In the genomic region with DNA sequence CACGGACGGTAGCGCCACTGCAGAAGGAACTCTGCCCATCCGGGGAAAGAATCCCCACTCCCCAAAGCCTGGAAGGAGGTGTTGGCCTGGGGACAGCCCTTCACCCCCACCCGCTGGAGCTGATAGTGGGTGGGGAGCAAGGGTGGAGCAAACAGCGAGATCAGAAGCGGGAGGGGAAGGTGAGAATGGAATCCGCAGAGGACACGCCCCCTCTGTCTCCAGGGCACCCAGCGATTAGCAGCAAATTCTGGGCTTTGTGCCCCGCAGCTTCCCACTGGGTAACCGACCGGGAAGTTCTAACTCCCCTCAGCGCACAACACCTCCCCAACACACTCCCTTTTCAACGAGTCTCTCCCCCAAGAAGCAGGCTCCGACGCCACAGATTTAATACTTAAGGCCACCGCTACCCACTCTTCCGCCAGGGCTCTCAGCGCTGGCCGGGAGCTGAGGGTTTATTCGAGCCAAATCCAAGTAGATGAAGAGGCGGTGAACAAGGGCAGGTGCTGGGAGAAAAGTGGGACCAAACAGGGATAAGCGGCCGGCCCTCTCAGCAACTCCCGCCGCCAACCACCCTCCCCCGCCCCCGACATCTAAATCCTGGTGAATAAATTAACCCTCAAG, we compare ENCODE assay signal across 8 cellular contexts. TPM values are rescaled to one million over a fixed set of nuclear protein-coding genes. Genes with fewer than 3 reads are reported as not detected.
DNase-seq lines count a peak whose midpoint lies in the region; ATAC-seq, FAIRE-seq and TF ChIP-seq lines count a peak whose summit lies in the region.

No MANE protein-coding gene starts in this region.

- H3K36me3 ChIP-seq in Panc1 (ENCODE audit: control insufficient read depth, insufficient read depth, low read length) (no peaks in the 10 kb centered on the region; the same call in 1 of the 2 replicates), lung (ENCODE audit: control insufficient read depth in 2 of 2, insufficient read depth in 2 of 2, low read length in 2 of 2) (no peaks in the 10 kb centered on the region), transverse colon (no peaks in the 10 kb centered on the region)

- peak; percentile 30 for DNase-seq in AG08395 (ENCODE audit: low spot score)
- DNase-seq in H54 (ENCODE audit: insufficient read length, low spot score) = peak; percentile 55
- DNase-seq in Panc1 (ENCODE audit: low read depth, low spot score) = no peak
- peak; percentile 55 for DNase-seq in dermis blood vessel endothelial cell
- DNase-seq in lung (ENCODE audit: low spot score) = peak; percentile 77
- peak; percentile 64 for DNase-seq in transverse colon
- no peak for DNase-seq in activated CD4-positive, CD25-positive, alpha-beta regulatory T cell treated with anti-CD3 and anti-CD28 coated beads, Interleukin-2, amount 50 U/mL, for 72 hours

- TF ChIP-seq POLR2A in H54 (IDR thresholded peaks at IDR 0.05; ENCODE audit: low read depth, low read length) (no peak), transverse colon (IDR thresholded peaks at IDR 0.05) (peak; percentile 20)

- no peaks in the 10 kb centered on the region for H3K9me3 ChIP-seq in Panc1 (ENCODE audit: control insufficient read depth, insufficient read depth, low read depth, low read length)
- H3K9me3 ChIP-seq in lung (ENCODE audit: control insufficient read depth in 2 of 2, insufficient read depth in 1 of 2, low read length in 1 of 2) = no peaks in the 10 kb centered on the region
- H3K9me3 ChIP-seq in transverse colon = no peaks in the 10 kb centered on the region

- TF ChIP-seq CTCF in Panc1 (IDR thresholded peaks at IDR 0.05) (no peak), lung (IDR thresholded peaks at IDR 0.05; ENCODE audit: control extremely low read depth, extremely low read depth) (no peak), transverse colon (IDR thresholded peaks at IDR 0.05) (no peak)

- H3K27me3 ChIP-seq in Panc1 (ENCODE audit: control insufficient read depth, insufficient read depth, low read length) (no peaks in the 10 kb centered on the region), lung (ENCODE audit: control insufficient read depth, insufficient read depth) (no peaks in the 10 kb centered on the region), transverse colon (no peaks in the 10 kb centered on the region)

- peak; percentile 46 for ATAC-seq in Panc1
- peak; percentile 3 for ATAC-seq in lung (ENCODE audit: insufficient read depth, low FRiP score)
- ATAC-seq in HG03378 (IDR thresholded peaks at IDR 0.05; ENCODE audit: unreplicated experiment) = no peak

- intact Hi-C loops in Panc1 (cut with micrococcal nuclease; ENCODE audit: unreplicated experiment) = no loop called here
- intact Hi-C loops in transverse colon (cut with DNase I; ENCODE audit: low total_unique reads) = loop anchor here (2.0 to 5.0 kb wide), 2 partner anchors 36 to 72 kb away; a partner anchor contains a TSS

- POLR2A ChIA-PET in Panc1 (lab: Charles Lee) = interaction anchor here (0.6 kb wide), 2 partner anchors 32 to 64 kb away, joined by 3 to 8 read pairs; no protein-coding TSS in a partner anchor

- H3K27ac ChIP-seq in Panc1 (ENCODE audit: low read length) (0 out of 2 replicates have a peak overlapping the region, but pooled peaks have one; percentile 57), lung (ENCODE audit: low read depth in 1 of 2, low read length in 1 of 2) (peak overlapping the region in 1 of 2 donors; percentile 68), transverse colon (peak overlapping the region; percentile 88 to 93 (median 90))

- CTCF ChIA-PET in Panc1 (lab: Charles Lee) = interaction anchor here (0.7 kb wide), 1 partner anchor 1172 kb away, joined by 3 read pairs; no protein-coding TSS in a partner anchor

- BruUV-seq in Panc1 (replicated peaks; lab: Mats Ljungman, UMichigan) = no TSS peak

- H3K4me1 ChIP-seq in Panc1 (ENCODE audit: control insufficient read depth, insufficient read depth, low read length) (peaks cover 8% of the 10 kb centered on the region), lung (ENCODE audit: control insufficient read depth in 2 of 2, insufficient read depth in 2 of 2, low read length in 2 of 2) (peaks cover 0 to 19% of the 10 kb centered on the region in 2 donors), transverse colon (peaks cover 10 to 44% (median 25%) of the 10 kb centered on the region in 4 donors)

- TF ChIP-seq EP300 in transverse colon (IDR thresholded peaks at IDR 0.05; ENCODE audit: low read depth) = no peak

- FAIRE-seq in H54 (lab: Jason Lieb, UNC) = peak; percentile 80

- WGBS in lung, 2 donors = 4 to 5% methylated on average over 29 of the region's 29 CpGs
- 8% methylated on average over 29 of the region's 29 CpGs; no CpG with 5 or more reads in 1 of the 2 donors for WGBS in transverse colon (ENCODE audit: low coverage in 1 of 2), 2 donors

- H3K4me3 ChIP-seq in Panc1 (ENCODE audit: low read depth in 2 of 2, low read length in 2 of 2) (peak overlapping the region; percentile 54 to 68), lung (peak overlapping the region; percentile 76), transverse colon (peak overlapping the region; percentile 69 to 97 (median 82))

- in situ Hi-C loops in Panc1 (cut with HindIII; ENCODE audit: low pct_unique_long_range_greater_than_20kb, low sequenced_read_pairs) (no loop called here), transverse colon (cut with MboI; ENCODE audit: low pct_ligation_motif_present in 1 of 4, low pct_unique_long_range_greater_than_20kb in 1 of 4, low sequenced_read_pairs in 3 of 4) (no loop called here)

RNA-seq across cellular contexts. Expression of a gene that starts 1.3 kb away (rescaled TPM):
- 33.6 TPM for total RNA-seq in Panc1 (2021; ENCODE audit: unreplicated experiment)
- 37.2 TPM for polyA plus RNA-seq in Panc1 (2012; ENCODE audit: insufficient read length)
- total RNA-seq in dermis blood vessel endothelial cell = 86.2 and 145 TPM in 2 replicates
- total RNA-seq in lung = 10 to 100 TPM; 45.6 to 75.3 TPM
- polyA plus RNA-seq in lung = 10 to 100 TPM; 34.6 to 91.0 TPM
- total RNA-seq in transverse colon = 10 to 100 TPM; 16.8 to 62.7 (median 19.7) TPM

RNA-seq across cellular contexts. Expression of a gene that starts 18.2 kb away (rescaled TPM):
- total RNA-seq in Panc1 (2021; ENCODE audit: unreplicated experiment) = not detected
- polyA plus RNA-seq in Panc1 (2012; ENCODE audit: insufficient read length) = not detected
- total RNA-seq in dermis blood vessel endothelial cell = not detected in 2 replicates
- under 1 TPM in 1 of 2 donors, not detected in 1; 0.12 TPM for total RNA-seq in lung
- under 1 TPM; 0.02 to 0.06 TPM for polyA plus RNA-seq in lung
- under 1 TPM in 2 of 4 donors, not detected in 2; 0.27 to 0.32 TPM for total RNA-seq in transverse colon

Comparison
In these comparisons a context has a peak if more than half of its experiments do, and no peak if none do; other contexts are left out.
1. DNase-seq: peak in AG08395 (single experiment), H54 (single experiment), dermis blood vessel endothelial cell (single experiment), lung (single experiment) and transverse colon (single experiment); none in Panc1 (single experiment) and activated CD4-positive, CD25-positive, alpha-beta regulatory T cell treated with anti-CD3 and anti-CD28 coated beads, Interleukin-2, amount 50 U/mL, for 72 hours (single experiment).
2. Peak in every context shown above with its lines, with median percentiles within 50 percentile points of each other: H3K4me3 ChIP-seq.